9 cellular contexts compared by ENCODE assay signal in genomic region chr2:216012830-216013079, GRCh38. TPM values are rescaled to one million over a fixed set of nuclear protein-coding genes. Genes with fewer than 3 reads are reported as not detected.
DNase-seq lines count a peak whose midpoint lies in the region; ATAC-seq, FAIRE-seq and TF ChIP-seq lines count a peak whose summit lies in the region.
"Had no signal": no experiment of that assay in that cellular context is flagged by ENCODE, and none has a peak within 500 bp of the region (broad histone marks: within the 10 kb centered on the region; RNA-seq: fewer than 3 reads in every experiment).

No MANE protein-coding gene starts in this region.

- peak overlapping the region; percentile 80 for H3K27ac Mint-ChIP-seq in activated naive CD4-positive, alpha-beta T cell treated with anti-CD3 and anti-CD28 coated beads, Interleukin-2, amount 10 ng/mL, durations not matched to agents 7 days and 5 days
- H3K27ac Mint-ChIP-seq in memory B cell = peak overlapping the region; percentile 4

- H3K27me3 Mint-ChIP-seq in activated naive CD4-positive, alpha-beta T cell treated with anti-CD3 and anti-CD28 coated beads, Interleukin-2, amount 10 ng/mL, durations not matched to agents 7 days and 5 days = peaks cover 6% of the 10 kb centered on the region
- no peaks in the 10 kb centered on the region for H3K27me3 Mint-ChIP-seq in memory B cell

- H3K27ac ChIP-seq in body of pancreas = peak overlapping the region; percentile 20 to 69 (median 60)
- peak overlapping the region; percentile 66 for H3K27ac ChIP-seq in upper lobe of right lung

- peaks cover 61% of the 10 kb centered on the region for H3K4me1 Mint-ChIP-seq in activated naive CD4-positive, alpha-beta T cell treated with anti-CD3 and anti-CD28 coated beads, Interleukin-2, amount 10 ng/mL, durations not matched to agents 7 days and 5 days
- peaks cover 43% of the 10 kb centered on the region for H3K4me1 Mint-ChIP-seq in memory B cell

- intact Hi-C loops in body of pancreas (cut with DNase I) (no loop called here), upper lobe of right lung (cut with DNase I) (no loop called here)

- H3K4me3 ChIP-seq in body of pancreas (peak overlapping the region in 1 of 2 donors; percentile 74), upper lobe of right lung (peak overlapping the region; percentile 62)

- H3K36me3 ChIP-seq in body of pancreas (replicated peaks in 1 of 2; ENCODE audit: insufficient read depth in 1 of 2, low read depth in 2 of 2) (no peaks in the 10 kb centered on the region), upper lobe of right lung (no peaks in the 10 kb centered on the region)

- H3K27me3 ChIP-seq in body of pancreas = no peaks in the 10 kb centered on the region
- H3K27me3 ChIP-seq in upper lobe of right lung = no peaks in the 10 kb centered on the region

- peak; percentile 1 for ATAC-seq in body of pancreas
- ATAC-seq in memory B cell (ENCODE audit: low read depth) = no peak
- ATAC-seq in upper lobe of right lung = no peak

- H3K4me1 ChIP-seq in body of pancreas (peaks cover 7% of the 10 kb centered on the region), upper lobe of right lung (peaks cover 6% of the 10 kb centered on the region)

- CTCF ChIA-PET in activated naive CD4-positive, alpha-beta T cell treated with anti-CD3 and anti-CD28 coated beads, Interleukin-2, amount 10 ng/mL, durations not matched to agents 7 days and 5 days (lab: Charles Lee) = interaction anchor here (1.3 to 1.4 kb wide), 2 partner anchors 11 to 62 kb away, joined by 5 to 9 read pairs; no protein-coding TSS in a partner anchor

- H3K9me3 ChIP-seq in body of pancreas = no peaks in the 10 kb centered on the region
- H3K9me3 ChIP-seq in upper lobe of right lung = no peaks in the 10 kb centered on the region

- FAIRE-seq in RCC 7860 (lab: Jason Lieb, UNC) = no peak
- FAIRE-seq: G401.6 had no signal

- no peak for TF ChIP-seq POLR2A in body of pancreas (IDR thresholded peaks at IDR 0.05)

- no peaks in the 10 kb centered on the region for H3K9me3 Mint-ChIP-seq in activated naive CD4-positive, alpha-beta T cell treated with anti-CD3 and anti-CD28 coated beads, Interleukin-2, amount 10 ng/mL, durations not matched to agents 7 days and 5 days
- no peaks in the 10 kb centered on the region for H3K9me3 Mint-ChIP-seq in memory B cell

- H3K4me3 Mint-ChIP-seq in activated naive CD4-positive, alpha-beta T cell treated with anti-CD3 and anti-CD28 coated beads, Interleukin-2, amount 10 ng/mL, durations not matched to agents 7 days and 5 days = peak overlapping the region; percentile 87
- H3K4me3 Mint-ChIP-seq in memory B cell = peak overlapping the region; percentile 93

- TF ChIP-seq CTCF in body of pancreas (IDR thresholded peaks at IDR 0.05) (no peak), upper lobe of right lung (IDR thresholded peaks at IDR 0.05) (no peak)

- peaks cover 26% of the 10 kb centered on the region for H3K36me3 Mint-ChIP-seq in activated naive CD4-positive, alpha-beta T cell treated with anti-CD3 and anti-CD28 coated beads, Interleukin-2, amount 10 ng/mL, durations not matched to agents 7 days and 5 days
- H3K36me3 Mint-ChIP-seq in memory B cell = peaks cover 2% of the 10 kb centered on the region

- DNase-seq in activated naive CD4-positive, alpha-beta T cell treated with anti-CD3 and anti-CD28 coated beads, Interleukin-2, amount 10 ng/mL, durations not matched to agents 7 days and 5 days = no peak
- DNase-seq in activated naive CD4-positive, alpha-beta T cell treated with anti-CD3 and anti-CD28 coated beads, Interleukin-2, amount 50 U/mL, for 16 hours = no peak
- DNase-seq in body of pancreas = no peak
- no peak for DNase-seq in memory B cell (ENCODE audit: low spot score in 2 of 2)
- no peak for DNase-seq in upper lobe of right lung
- DNase-seq in NCI-H748 treated with DMSO at 0.1 percent for 48 hours (lab: John Stamatoyannopoulos, UW) = no peak
- DNase-seq in RCC 7860 (ENCODE audit: low spot score) = no peak
- DNase-seq in globus pallidus (ENCODE audit: low spot score) = no peak

- WGBS in body of pancreas, 2 donors = 3 to 6% methylated on average over 6 of the region's 6 CpGs

RNA-seq across cellular contexts. Expression of gene MREG, which starts 0.6 kb away (rescaled TPM):
- total RNA-seq in body of pancreas (1 to 10 TPM; 3.6 TPM), upper lobe of right lung (16.8 TPM)
